Comparison of ENCODE assay signal across 21 cellular contexts in genomic region chr5:116651653-116652052, GRCh38.
DNase-seq lines count a peak whose midpoint lies in the region; ATAC-seq and TF ChIP-seq lines count a peak whose summit lies in the region.
"Had no signal": no experiment of that assay in that cellular context is flagged by ENCODE, and none has a peak within 500 bp of the region (broad histone marks: within the 10 kb centered on the region; RNA-seq: fewer than 3 reads in every experiment).

No MANE protein-coding gene starts in this region.

- H3K27me3 ChIP-seq in HUES6 (ENCODE audit: control insufficient read depth, insufficient read depth, low read length) = no peaks in the 10 kb centered on the region
- no peaks in the 10 kb centered on the region for H3K27me3 ChIP-seq in layer of hippocampus (ENCODE audit: control insufficient read depth, insufficient read depth, low read length)
- H3K27me3 ChIP-seq: heart left ventricle, thyroid gland had no signal

- peaks cover 3% of the 10 kb centered on the region for H3K27me3 Mint-ChIP-seq in brain
- H3K27me3 Mint-ChIP-seq: activated CD8-positive, alpha-beta T cell treated with anti-CD3 and anti-CD28 coated beads for 36 hours had no signal

- peak overlapping the region; percentile 76 to 97 (median 90) for H3K27ac Mint-ChIP-seq in brain
- H3K27ac Mint-ChIP-seq: activated CD8-positive, alpha-beta T cell treated with anti-CD3 and anti-CD28 coated beads for 36 hours; CD4-positive, alpha-beta T cell; stimulated activated effector memory CD8-positive, alpha-beta T cell treated with anti-CD3 and anti-CD28 coated beads, Interleukin-12 subunit alpha, Interleukin-12 subunit beta, amount 100 ng/mL, for 72 hours had no signal

- peaks cover 67% of the 10 kb centered on the region for H3K4me1 ChIP-seq in HUES6 (ENCODE audit: control insufficient read depth, insufficient read depth, low read length)
- H3K4me1 ChIP-seq: psoas muscle, thyroid gland had no signal

- H3K9me3 Mint-ChIP-seq in brain = no peaks in the 10 kb centered on the region
- H3K9me3 Mint-ChIP-seq: activated CD8-positive, alpha-beta T cell treated with anti-CD3 and anti-CD28 coated beads for 36 hours; CD4-positive, alpha-beta T cell; stimulated activated effector memory CD8-positive, alpha-beta T cell treated with anti-CD3 and anti-CD28 coated beads, Interleukin-12 subunit alpha, Interleukin-12 subunit beta, amount 100 ng/mL, for 72 hours had no signal

- no peak overlapping the region for H3K4me3 ChIP-seq in HUES6 (ENCODE audit: low read depth, low read length)
- H3K4me3 ChIP-seq: heart left ventricle, psoas muscle, thyroid gland had no signal

- H3K27ac ChIP-seq in HUES6 (ENCODE audit: low read depth, low read length) (peak overlapping the region; percentile 30), layer of hippocampus (ENCODE audit: low read depth, low read length) (peak overlapping the region; percentile 56), substantia nigra (ENCODE audit: low read depth, low read length, poor library complexity, severe bottlenecking) (peak overlapping the region; percentile 86)
- H3K27ac ChIP-seq: psoas muscle, thyroid gland had no signal

- no peaks in the 10 kb centered on the region for H3K36me3 ChIP-seq in HUES6 (ENCODE audit: control insufficient read depth, insufficient read depth, low read length)
- H3K36me3 ChIP-seq: heart left ventricle, left ventricle myocardium inferior, thyroid gland had no signal

- no peak for TF ChIP-seq CTCF in brain (conservative IDR thresholded peaks at IDR 0.05)

- no peaks in the 10 kb centered on the region for H3K9me3 ChIP-seq in HUES6 (ENCODE audit: control insufficient read depth, insufficient read depth, low read depth, low read length)
- H3K9me3 ChIP-seq: heart left ventricle, left ventricle myocardium inferior, psoas muscle, thyroid gland had no signal

- no peak overlapping the region for H3K9ac ChIP-seq in HUES6 (ENCODE audit: low read length)

- ATAC-seq in HG03097 (IDR thresholded peaks at IDR 0.05; ENCODE audit: low FRiP score, unreplicated experiment) = no peak
- no peak for ATAC-seq in HG02759 (IDR thresholded peaks at IDR 0.05; ENCODE audit: unreplicated experiment)
- ATAC-seq: activated CD8-positive, alpha-beta T cell treated with anti-CD3 and anti-CD28 coated beads for 36 hours; stimulated activated effector memory CD8-positive, alpha-beta T cell treated with anti-CD3 and anti-CD28 coated beads, Interleukin-12 subunit alpha, Interleukin-12 subunit beta, amount 100 ng/mL, for 72 hours had no signal

- DNase-seq in substantia nigra (lab: John Stamatoyannopoulos, UW) (no peak), Kasumi-1 (lab: John Stamatoyannopoulos, UW) (no peak)
- DNase-seq: activated CD4-positive, CD25-positive, alpha-beta regulatory T cell; activated CD8-positive, alpha-beta T cell treated with anti-CD3 and anti-CD28 coated beads for 36 hours; amniotic stem cell; CD4-positive, alpha-beta T cell; central memory CD4-positive, alpha-beta T cell; GF-D8; MM.1S; RPMI8226; stimulated activated CD4-positive, alpha-beta T cell treated with anti-CD3 and anti-CD28 coated beads, Interleukin-2, amount 100 ng/mL, for 24 hours; thyroid gland had no signal

- peak overlapping the region in 3 of 5 experiments; percentile 10 to 72 (median 71) for H3K4me3 Mint-ChIP-seq in brain
- H3K4me3 Mint-ChIP-seq: activated CD8-positive, alpha-beta T cell treated with anti-CD3 and anti-CD28 coated beads for 36 hours; CD4-positive, alpha-beta T cell; stimulated activated effector memory CD8-positive, alpha-beta T cell treated with anti-CD3 and anti-CD28 coated beads, Interleukin-12 subunit alpha, Interleukin-12 subunit beta, amount 100 ng/mL, for 72 hours had no signal

- no peaks in the 10 kb centered on the region for H3K36me3 Mint-ChIP-seq in brain
- H3K36me3 Mint-ChIP-seq: stimulated activated effector memory CD8-positive, alpha-beta T cell treated with anti-CD3 and anti-CD28 coated beads, Interleukin-12 subunit alpha, Interleukin-12 subunit beta, amount 100 ng/mL, for 72 hours had no signal

- peaks cover 55% of the 10 kb centered on the region for H3K4me1 Mint-ChIP-seq in brain
- H3K4me1 Mint-ChIP-seq: stimulated activated effector memory CD8-positive, alpha-beta T cell treated with anti-CD3 and anti-CD28 coated beads, Interleukin-12 subunit alpha, Interleukin-12 subunit beta, amount 100 ng/mL, for 72 hours had no signal

Comparison
In these comparisons a context has a peak if more than half of its experiments do, and no peak if none do; other contexts are left out.
1. H3K27ac ChIP-seq: peak in every context shown above with its lines; median percentile 86 in substantia nigra; 56 in layer of hippocampus; 30 in HUES6.